ENCODE assay signal across 13 cellular contexts in the genomic region with DNA sequence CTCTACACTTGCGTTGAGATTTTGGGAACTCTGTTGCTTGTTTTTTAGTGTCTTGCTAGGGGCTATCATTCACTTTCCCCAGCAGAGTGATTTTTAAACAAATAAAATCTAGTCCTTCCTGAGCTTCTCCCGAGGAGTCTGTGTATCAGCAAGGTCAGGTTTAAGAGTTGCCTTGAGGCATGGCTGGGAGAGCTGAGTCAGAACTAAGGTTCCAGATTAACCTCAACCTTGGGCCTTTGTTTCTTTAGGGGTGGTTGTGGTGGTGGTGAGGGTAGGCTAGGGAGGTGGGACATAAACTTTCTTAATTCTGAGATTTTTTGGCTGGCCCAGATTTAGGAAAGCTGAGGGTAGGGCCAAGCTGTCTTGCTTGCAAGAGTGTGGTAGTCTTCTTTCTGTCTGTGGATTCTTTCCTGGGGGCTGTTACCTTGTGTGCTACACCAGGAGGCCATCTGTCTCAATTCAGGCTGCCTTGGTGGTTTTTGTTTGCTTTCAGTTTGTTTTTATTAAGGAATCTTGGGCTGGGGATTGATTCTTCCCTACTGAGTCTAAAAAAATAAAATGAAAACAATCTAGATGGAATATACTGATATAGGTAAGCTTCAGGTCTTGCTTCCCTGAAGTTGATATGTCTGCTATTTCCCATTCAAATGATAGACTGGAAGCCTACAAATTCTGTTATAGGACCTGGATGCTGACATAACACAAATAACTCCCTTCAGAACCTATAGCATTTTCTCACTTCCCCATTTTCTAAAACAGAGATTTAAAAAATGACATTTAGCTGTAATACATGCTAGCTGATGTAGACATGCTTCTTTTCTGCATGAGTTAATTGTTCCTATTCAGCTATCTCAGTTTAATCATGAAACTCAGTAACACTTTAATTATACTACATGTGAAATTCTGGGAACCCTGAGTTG. TPM values are rescaled to one million over a fixed set of nuclear protein-coding genes. Genes with fewer than 3 reads are reported as not detected.
DNase-seq lines count a peak whose midpoint lies in the region; ATAC-seq lines count a peak whose summit lies in the region.
"Had no signal": no experiment of that assay in that cellular context is flagged by ENCODE, and none has a peak within 500 bp of the region (broad histone marks: within the 10 kb centered on the region; RNA-seq: fewer than 3 reads in every experiment).

No MANE protein-coding gene starts in this region.

- H3K27me3 ChIP-seq in BLaER1, result no peaks in the 10 kb centered on the region

- peak; percentile 59 for ATAC-seq in GM19328 (IDR thresholded peaks at IDR 0.05; ENCODE audit: unreplicated experiment)
- peak; percentile 62 for ATAC-seq in HG02759 (IDR thresholded peaks at IDR 0.05; ENCODE audit: unreplicated experiment)
- peak; percentile 77 for ATAC-seq in HG03565 (IDR thresholded peaks at IDR 0.05; ENCODE audit: unreplicated experiment)

- no peaks in the 10 kb centered on the region for H3K36me3 ChIP-seq in BLaER1

- H3K4me2 ChIP-seq in BLaER1, result peak overlapping the region; percentile 54

- no peak overlapping the region for H3K4me3 ChIP-seq in BLaER1

- H3K9ac ChIP-seq in BLaER1, result no peak overlapping the region
- H3K9ac ChIP-seq: parathyroid adenoma had no signal

- peaks cover 55% of the 10 kb centered on the region for H3K4me1 ChIP-seq in BLaER1

- 0 out of 2 replicates have a peak overlapping the region, but pooled peaks have one; percentile 7 for H3K27ac ChIP-seq in BLaER1
- H3K27ac ChIP-seq: parathyroid adenoma had no signal

- H3K9me3 ChIP-seq in BLaER1, result no peaks in the 10 kb centered on the region

- H4K20me1 ChIP-seq in BLaER1, result no peaks in the 10 kb centered on the region

- DNase-seq in cerebellar cortex (ENCODE audit: low spot score) (no peak), OCI-M2 (lab: John Stamatoyannopoulos, UW; ENCODE audit: unreplicated experiment) (no peak), dermis blood vessel endothelial cell (no peak), NCI-H226 (no peak)
- DNase-seq: kidney glomerular epithelial cell, NCI-H2029 had no signal

RNA-seq across cellular contexts. Expression of a gene that starts 5.4 kb away (rescaled TPM):
- total RNA-seq in dermis blood vessel endothelial cell, result not detected in 2 replicates
- total RNA-seq: fibroblast of lung, SK-MEL-5 had no signal
